In the genomic region with DNA sequence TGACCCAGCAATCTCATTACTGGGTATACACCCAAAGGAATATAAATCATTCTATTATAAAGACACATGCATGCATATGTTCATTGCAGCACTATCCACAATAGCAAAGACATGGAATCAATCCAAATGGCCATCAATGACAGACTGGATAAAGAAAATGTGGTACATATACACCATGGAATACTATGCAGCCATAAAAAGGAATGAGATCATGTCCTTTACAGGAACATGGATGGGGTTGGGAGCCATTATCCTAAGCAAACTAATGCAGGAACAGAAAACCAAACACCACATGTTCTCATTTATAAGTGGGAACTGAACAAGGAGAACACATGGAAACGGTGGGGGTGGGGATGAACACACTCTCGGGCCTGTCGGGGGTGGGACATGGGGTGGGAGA, we compare ENCODE assay signal across 3 cellular contexts.
DNase-seq lines count a peak whose midpoint lies in the region; ATAC-seq, FAIRE-seq and TF ChIP-seq lines count a peak whose summit lies in the region.
"Not testable (repeated sequence)": the region's sequence is repeated elsewhere in the genome, so short reads cannot be mapped to it uniquely, and the experiment has no call there.

No MANE protein-coding gene starts in this region.

- H3K27ac ChIP-seq in HEK293 (ENCODE audit: extremely low read depth, low read depth, low read length); K562 (ENCODE audit: extremely low read depth, low read depth, low read length): not testable (repeated sequence)

- H3K4me1 Mint-ChIP-seq in nephron, result peaks cover 38% of the 10 kb centered on the region

- intact Hi-C loops in K562 (cut with micrococcal nuclease), result loop anchor here (2.0 kb wide), 1 partner anchor 177 kb away; no protein-coding TSS in a partner anchor

- H3K9me3 ChIP-seq in HEK293 (ENCODE audit: control insufficient read depth, insufficient read depth, low read depth, low read length); K562 (replicated peaks; ENCODE audit: control insufficient read depth, insufficient read depth, low read depth, low read length): not testable (repeated sequence)

- FAIRE-seq in K562 (lab: Jason Lieb, UNC), result not testable (repeated sequence)

- POLR2A ChIA-PET in HEK293 (lab: Yijun Ruan, JAX); K562 (lab: Yijun Ruan, JAX): not testable (repeated sequence)

- not testable (repeated sequence) for H3K36me3 ChIP-seq in HEK293 (ENCODE audit: control insufficient read depth in 2 of 2, insufficient read depth in 1 of 2, low read length in 2 of 2); K562 (ENCODE audit: control insufficient read depth, insufficient read depth, low read length)

- not testable (repeated sequence) for BruUV-seq in K562 (replicated peaks; lab: Mats Ljungman, UMichigan)

- not testable (repeated sequence) for H3K27me3 Mint-ChIP-seq in nephron (ENCODE audit: low read depth)

- not testable (repeated sequence) for H3K9me1 ChIP-seq in K562 (ENCODE audit: control insufficient read depth, insufficient read depth, low read length)

- not testable (repeated sequence) for H3K4me1 ChIP-seq in HEK293 (ENCODE audit: control insufficient read depth, insufficient read depth, low read length); K562 (replicated peaks in 1 of 2; ENCODE audit: control insufficient read depth in 2 of 2, insufficient read depth in 2 of 2, low read length in 2 of 2)

- H3K27me3 ChIP-seq in K562 (ENCODE audit: control insufficient read depth in 2 of 2, insufficient read depth in 2 of 2, low read length in 2 of 2), result not testable (repeated sequence)

- not testable (repeated sequence) for H2AFZ ChIP-seq in K562 (ENCODE audit: low read depth, low read length)

- H3K36me3 Mint-ChIP-seq in nephron (ENCODE audit: low read depth), result not testable (repeated sequence)

- not testable (repeated sequence) for H4K20me1 ChIP-seq in K562 (replicated peaks; ENCODE audit: control insufficient read depth, insufficient read depth, low read length)

- no CpG with 5 or more reads among the region's 3 CpGs for WGBS in K562 (ENCODE audit: insufficient coverage, low coverage, missing lambda C conversion rate)

- CTCF ChIA-PET in HEK293 (lab: Yijun Ruan, JAX); K562 (lab: Yijun Ruan, JAX; ENCODE audit: low intra/inter-chr PET ratio): not testable (repeated sequence)

- peak overlapping the region in 2 of 3 experiments; percentile 41 to 77 for H3K27ac Mint-ChIP-seq in nephron

- TF ChIP-seq CTCF in HEK293 (tag by site-specific recombination; IDR thresholded peaks at IDR 0.05); K562 (IDR thresholded peaks at IDR 0.05 in 2 of 3, conservative IDR thresholded peaks at IDR 0.05 in 1 of 3; ENCODE audit: insufficient read depth in 2 of 3, low read depth in 1 of 3, low read length in 3 of 3); nephron (IDR thresholded peaks at IDR 0.05; ENCODE audit: unreplicated experiment in 3 of 3): not testable (repeated sequence)

- in situ Hi-C loops in K562 (cut with MboI), result not testable (repeated sequence)

- H3K4me3 Mint-ChIP-seq in nephron, result not testable (repeated sequence)

- not testable (repeated sequence) for DNase-seq in K562 (ENCODE audit: extremely low read depth in 1 of 4, low spot score in 3 of 4)

- not testable (repeated sequence) for H3K79me2 ChIP-seq in K562 (ENCODE audit: control insufficient read depth, insufficient read depth, low read length)

- not testable (repeated sequence) for H3K4me3 ChIP-seq in HEK293 (ENCODE audit: low read depth, low read length); K562

- H3K4me2 ChIP-seq in K562 (ENCODE audit: insufficient read depth, low read length), result not testable (repeated sequence)

- not testable (repeated sequence) for ATAC-seq in K562

- H3K9ac ChIP-seq in K562 (ENCODE audit: insufficient read depth in 1 of 2, low read depth in 2 of 2, low read length in 2 of 2), result not testable (repeated sequence)

- TF ChIP-seq EP300 in K562 (IDR thresholded peaks at IDR 0.05; ENCODE audit: low read length), result not testable (repeated sequence)

- not testable (repeated sequence) for H3K9me3 Mint-ChIP-seq in nephron

- not testable (repeated sequence) for TF ChIP-seq RAD21 in K562 (CRISPR knock-in tag; conservative IDR thresholded peaks at IDR 0.05 in 1 of 2, IDR thresholded peaks at IDR 0.05 in 1 of 2)

- TF ChIP-seq POLR2A in K562 (conservative IDR thresholded peaks at IDR 0.05), result not testable (repeated sequence)

TF ChIP-seq in HEK293, 187 proteins besides CTCF, POLR2A, EP300 and RAD21:
- TF ChIP-seq ZNF146 (tag by site-specific recombination; IDR thresholded peaks at IDR 0.05), result peak; percentile 81

TF ChIP-seq in K562, 482 proteins besides CTCF, POLR2A, EP300 and RAD21:
- TF ChIP-seq ZNF146 (CRISPR knock-in tag; IDR thresholded peaks at IDR 0.05; ENCODE audit: unreplicated experiment), result peak; percentile 93
